Comparison of ENCODE assay signal across 7 cellular contexts in the genomic region with DNA sequence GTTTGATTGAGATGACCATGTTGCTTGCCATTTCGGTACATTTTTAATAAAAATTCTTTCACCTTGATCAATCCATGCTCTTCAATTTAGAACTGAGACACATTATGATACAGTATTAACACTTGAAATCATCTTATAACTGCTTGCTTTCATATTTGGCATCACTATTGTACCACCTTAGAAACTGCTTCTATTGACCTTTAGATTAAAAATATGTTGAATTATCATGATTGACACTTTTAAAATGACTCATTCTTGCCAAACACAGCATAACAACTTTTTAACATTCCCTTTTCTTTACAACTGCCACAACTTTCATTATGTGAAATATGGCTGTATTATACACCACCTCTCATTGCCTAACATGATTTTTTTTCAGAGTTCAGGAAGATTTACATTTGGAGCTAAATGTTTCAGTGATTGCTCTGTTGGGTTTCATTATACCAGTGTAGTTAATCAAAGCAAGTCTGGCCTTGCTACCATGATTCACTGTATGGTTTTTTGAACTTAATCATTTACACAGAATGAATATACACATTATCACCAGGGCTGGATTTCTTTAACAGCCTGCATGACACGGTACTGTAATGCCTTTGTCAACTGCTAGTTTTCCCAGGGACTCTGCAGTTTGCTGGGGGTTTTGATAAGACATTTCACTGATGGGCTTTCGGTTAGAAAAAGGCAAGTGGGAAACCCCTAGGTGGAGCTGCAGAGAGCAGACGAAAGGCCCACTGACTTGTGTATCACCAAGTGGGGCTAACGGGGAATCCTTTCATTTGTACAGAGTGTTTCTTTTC.
DNase-seq lines count a peak whose midpoint lies in the region; ATAC-seq and TF ChIP-seq lines count a peak whose summit lies in the region.

No MANE protein-coding gene starts in this region.

- H3K4me1 ChIP-seq in mesendoderm (ENCODE audit: control insufficient read depth, low read depth, low read length) (no peaks in the 10 kb centered on the region), gastrocnemius medialis (no peaks in the 10 kb centered on the region)

- no peak for DNase-seq in GM12864 (ENCODE audit: low read depth)
- DNase-seq in NCI-H748 (lab: John Stamatoyannopoulos, UW; ENCODE audit: unreplicated experiment) = peak; percentile 54
- DNase-seq in astrocyte of the spinal cord (ENCODE audit: low read depth, low spot score) = peak; percentile 24
- peak; percentile 82 for DNase-seq in mesendoderm
- DNase-seq in gastrocnemius medialis = no peak

- H2BK15ac ChIP-seq in mesendoderm (replicated peaks; ENCODE audit: low read depth) = no peak overlapping the region

- H4K5ac ChIP-seq in mesendoderm (ENCODE audit: low read length) = no peak overlapping the region

- H2BK5ac ChIP-seq in mesendoderm (ENCODE audit: low read length) = no peak overlapping the region

- H2BK120ac ChIP-seq in mesendoderm (ENCODE audit: low read depth, low read length) = no peak overlapping the region

- no peak for TF ChIP-seq POLR2A in gastrocnemius medialis (IDR thresholded peaks at IDR 0.05)

- no peaks in the 10 kb centered on the region for H3K79me2 ChIP-seq in mesendoderm (ENCODE audit: control insufficient read depth, insufficient read depth, low read length)

- H3K9me3 ChIP-seq in gastrocnemius medialis = no peaks in the 10 kb centered on the region

- H3K27ac ChIP-seq in mesendoderm (ENCODE audit: low read depth, low read length) = no peak overlapping the region
- no peak overlapping the region for H3K27ac ChIP-seq in gastrocnemius medialis

- H3K18ac ChIP-seq in mesendoderm (ENCODE audit: low read length) = no peak overlapping the region

- no peaks in the 10 kb centered on the region for H3K79me1 ChIP-seq in mesendoderm (ENCODE audit: low read length)

- H3K4me3 ChIP-seq in GM12864 (ENCODE audit: low read depth, low read length) = no peak overlapping the region
- no peak overlapping the region for H3K4me3 ChIP-seq in astrocyte of the spinal cord (ENCODE audit: low read depth, low read length)
- no peak overlapping the region for H3K4me3 ChIP-seq in mesendoderm (ENCODE audit: low read length)
- no peak overlapping the region for H3K4me3 ChIP-seq in gastrocnemius medialis

- H3K4me2 ChIP-seq in mesendoderm (ENCODE audit: low read length) = no peak overlapping the region

- in situ Hi-C loops in astrocyte of the spinal cord (cut with HindIII; ENCODE audit: low sequenced_read_pairs) (no loop called here), gastrocnemius medialis (cut with MboI; ENCODE audit: low sequenced_read_pairs in 4 of 4) (no loop called here)

- peak; percentile 87 for ATAC-seq in GM21723 (IDR thresholded peaks at IDR 0.05; ENCODE audit: unreplicated experiment)
- ATAC-seq in HG03095 (IDR thresholded peaks at IDR 0.05; ENCODE audit: unreplicated experiment) = no peak
- no peak for ATAC-seq in gastrocnemius medialis

- no peak overlapping the region for H4K8ac ChIP-seq in mesendoderm (ENCODE audit: low read depth, low read length)

- no peak overlapping the region for H3K9ac ChIP-seq in mesendoderm (ENCODE audit: low read length)

- H3K4ac ChIP-seq in mesendoderm (ENCODE audit: low read depth, low read length) = no peak overlapping the region

- no peaks in the 10 kb centered on the region for H3K36me3 ChIP-seq in mesendoderm (ENCODE audit: control insufficient read depth, insufficient read depth, low read length)
- H3K36me3 ChIP-seq in gastrocnemius medialis = no peaks in the 10 kb centered on the region

- no peak overlapping the region for H2AK5ac ChIP-seq in mesendoderm (ENCODE audit: low read length)

- no peak overlapping the region for H3K56ac ChIP-seq in mesendoderm (ENCODE audit: low read length)

- peak; percentile 68 for TF ChIP-seq CTCF in GM12864 (IDR thresholded peaks at IDR 0.05; ENCODE audit: low read depth, low read length, missing control alignments)
- TF ChIP-seq CTCF in astrocyte of the spinal cord (IDR thresholded peaks at IDR 0.05; ENCODE audit: low read depth, low read length) = peak; percentile 67
- peak in 2 of 5 experiments; percentile 15 to 34 for TF ChIP-seq CTCF in gastrocnemius medialis (IDR thresholded peaks at IDR 0.05 in 4 of 5, conservative IDR thresholded peaks at IDR 0.05 in 1 of 5)

- no peak overlapping the region for H3K23ac ChIP-seq in mesendoderm (ENCODE audit: low read length)

- H3K27me3 ChIP-seq in mesendoderm (ENCODE audit: insufficient read depth, low read length, poor library complexity) (no peaks in the 10 kb centered on the region), gastrocnemius medialis (no peaks in the 10 kb centered on the region)

- intact Hi-C loops in gastrocnemius medialis (cut with DNase I; ENCODE audit: low total_unique reads) = no loop called here

- WGBS in mesendoderm (ENCODE audit: extremely low coverage, insufficient coverage, low lambda C conversion rate) = no CpG with 5 or more reads among the region's 5 CpGs

Comparison
In these comparisons a context has a peak if more than half of its experiments do, and no peak if none do; other contexts are left out.
1. DNase-seq: peak in NCI-H748 (single experiment), astrocyte of the spinal cord (single experiment) and mesendoderm (single experiment); none in GM12864 (single experiment) and gastrocnemius medialis (0 of 2).